Comparison of ENCODE assay signal across 23 cellular contexts in genomic region chr1:93025572-93025971, GRCh38. TPM values are rescaled to one million over a fixed set of nuclear protein-coding genes. Genes with fewer than 3 reads are reported as not detected.
DNase-seq lines count a peak whose midpoint lies in the region; ATAC-seq, FAIRE-seq and TF ChIP-seq lines count a peak whose summit lies in the region.
"Had no signal": no experiment of that assay in that cellular context is flagged by ENCODE, and none has a peak within 500 bp of the region (broad histone marks: within the 10 kb centered on the region; RNA-seq: fewer than 3 reads in every experiment).

No MANE protein-coding gene starts in this region.

- no peaks in the 10 kb centered on the region for H3K9me1 ChIP-seq in keratinocyte (ENCODE audit: control insufficient read depth, extremely low read depth, insufficient read depth, low read length)

- DNase-seq in NOMO-1 treated with DMSO at 0.1 percent for 48 hours (lab: John Stamatoyannopoulos, UW; ENCODE audit: unreplicated experiment) (peak; percentile 5), NOMO-1 treated with dmso at 0.1 percent for 144 hours (lab: John Stamatoyannopoulos, UW; ENCODE audit: unreplicated experiment) (no peak), amniotic epithelial cell (ENCODE audit: low read depth) (peak; percentile 74), keratinocyte (ENCODE audit: low read depth, low spot score) (no peak), NCI-H1417 (lab: John Stamatoyannopoulos, UW) (no peak), osteocyte (ENCODE audit: extremely low spot score, unreplicated experiment) (no peak)
- DNase-seq: CD8-positive, alpha-beta memory T cell; DMS79; GM23248; KG1; NCI-H1092 treated with DMSO at 0.1 percent for 48 hours; NCI-H2081; NCI-H2171; NCI-H524 treated with DMSO at 0.1 percent for 48 hours; NCI-H82; PC-9; RPMI8226; SHP77 had no signal

- H4K20me1 ChIP-seq in OCI-LY1 (ENCODE audit: insufficient read depth, low read length) (no peaks in the 10 kb centered on the region), keratinocyte (ENCODE audit: control insufficient read depth, extremely low read depth, insufficient read depth, low read length) (no peaks in the 10 kb centered on the region)

- dilution Hi-C loops in keratinocyte (cut with MboI; ENCODE audit: extremely low pct_ligation_motif_present, low sequenced_read_pairs) = no loop called here

- H3K27me3 ChIP-seq in OCI-LY1 (ENCODE audit: insufficient read depth, low read length) = no peaks in the 10 kb centered on the region
- no peaks in the 10 kb centered on the region for H3K27me3 ChIP-seq in keratinocyte (ENCODE audit: control insufficient read depth, extremely low read depth, insufficient read depth, low read length)

- TF ChIP-seq CTCF in OCI-LY1 (IDR thresholded peaks at IDR 0.05; ENCODE audit: low read length) (no peak), keratinocyte (optimal IDR thresholded peaks at IDR 0.05 in 1 of 3, IDR thresholded peaks at IDR 0.05 in 1 of 3, conservative IDR thresholded peaks at IDR 0.05 in 1 of 3; ENCODE audit: extremely low read depth in 1 of 3, insufficient read depth in 2 of 3, low read length in 3 of 3) (no peak), osteocyte (IDR thresholded peaks at IDR 0.05) (no peak)

- H3K27me3 Mint-ChIP-seq in osteocyte (ENCODE audit: unreplicated experiment) = peaks cover 67% of the 10 kb centered on the region

- no peak overlapping the region for H3K27ac Mint-ChIP-seq in osteocyte (ENCODE audit: unreplicated experiment)

- no peaks in the 10 kb centered on the region for H3K36me3 ChIP-seq in OCI-LY1 (ENCODE audit: insufficient read depth, low read length)
- H3K36me3 ChIP-seq in keratinocyte (ENCODE audit: control insufficient read depth in 2 of 2, extremely low read depth in 1 of 2, insufficient read depth in 2 of 2, low read length in 2 of 2) = no peaks in the 10 kb centered on the region
- H3K36me3 ChIP-seq: HAP-1 had no signal

- H3K4me3 Mint-ChIP-seq in osteocyte (ENCODE audit: unreplicated experiment) = no peak overlapping the region
- H3K4me3 Mint-ChIP-seq: CD8-positive, alpha-beta memory T cell had no signal

- H3K27ac ChIP-seq in OCI-LY1 (ENCODE audit: low read depth, low read length, poor library complexity, severe bottlenecking) (peak overlapping the region; percentile 98), keratinocyte (ENCODE audit: control insufficient read depth, insufficient read depth, low read length) (no peak overlapping the region)
- H3K27ac ChIP-seq: 22Rv1, C4-2B, GM23248, PC-9 had no signal

- H3K9me2 ChIP-seq in OCI-LY1 (ENCODE audit: low read depth, low read length) = no peaks in the 10 kb centered on the region

- no peak overlapping the region for H3K4me3 ChIP-seq in OCI-LY1 (ENCODE audit: low read depth, low read length, poor library complexity, severe bottlenecking)
- no peak overlapping the region for H3K4me3 ChIP-seq in keratinocyte (ENCODE audit: control insufficient read depth in 2 of 3, extremely low read depth in 1 of 3, insufficient read depth in 2 of 3, low read depth in 1 of 3, low read length in 3 of 3)
- H3K4me3 ChIP-seq: GM23248, HAP-1, PC-9 had no signal

- H2AFZ ChIP-seq in OCI-LY1 (ENCODE audit: low read length) (no peak overlapping the region), keratinocyte (ENCODE audit: control insufficient read depth, low read length) (no peak overlapping the region)
- H2AFZ ChIP-seq: GM23248, PC-9 had no signal

- H3K4me1 ChIP-seq in OCI-LY1 (ENCODE audit: insufficient read depth, low read length, severe bottlenecking) (peaks cover 94% of the 10 kb centered on the region), keratinocyte (ENCODE audit: control insufficient read depth, extremely low read depth, insufficient read depth, low read length) (no peaks in the 10 kb centered on the region)
- H3K4me1 ChIP-seq: HAP-1 had no signal

- H3K9ac ChIP-seq in OCI-LY1 (ENCODE audit: low read length) (peak overlapping the region; percentile 43), keratinocyte (ENCODE audit: control insufficient read depth, extremely low read depth, insufficient read depth, low read length) (no peak overlapping the region)
- H3K9ac ChIP-seq: GM23248 had no signal

- ATAC-seq in HG03139 (IDR thresholded peaks at IDR 0.05; ENCODE audit: unreplicated experiment) = no peak

- H3K4me1 Mint-ChIP-seq in osteocyte (ENCODE audit: unreplicated experiment) = no peaks in the 10 kb centered on the region

- H3K4me2 ChIP-seq in OCI-LY1 (ENCODE audit: low read length) = peak overlapping the region; percentile 3
- no peak overlapping the region for H3K4me2 ChIP-seq in keratinocyte (ENCODE audit: control insufficient read depth, extremely low read depth, insufficient read depth, low read depth, low read length)
- H3K4me2 ChIP-seq: PC-9 had no signal

- H3K79me2 ChIP-seq in OCI-LY1 (ENCODE audit: insufficient read depth, low read length) = no peaks in the 10 kb centered on the region
- no peaks in the 10 kb centered on the region for H3K79me2 ChIP-seq in keratinocyte (ENCODE audit: control insufficient read depth, insufficient read depth, low read length)

- FAIRE-seq in keratinocyte (lab: Jason Lieb, UNC) = peak; percentile 17

- H3F3A ChIP-seq in OCI-LY1 (ENCODE audit: insufficient read depth, low read length) = peaks cover 13% of the 10 kb centered on the region

- H3K9me3 Mint-ChIP-seq in osteocyte (ENCODE audit: unreplicated experiment) = no peaks in the 10 kb centered on the region
- H3K9me3 Mint-ChIP-seq: CD8-positive, alpha-beta memory T cell had no signal

- H3K9me3 ChIP-seq in OCI-LY1 (ENCODE audit: low read length) (no peaks in the 10 kb centered on the region), keratinocyte (ENCODE audit: control insufficient read depth, low read depth, low read length) (no peaks in the 10 kb centered on the region)
- H3K9me3 ChIP-seq: HAP-1 had no signal

- H3K36me3 Mint-ChIP-seq in osteocyte (ENCODE audit: unreplicated experiment) = no peaks in the 10 kb centered on the region
- H3K36me3 Mint-ChIP-seq: CD8-positive, alpha-beta memory T cell had no signal

RNA-seq across cellular contexts. Expression of gene MTF2, which starts 53.5 kb away (rescaled TPM):
- polyA plus RNA-seq in keratinocyte = 15.9 to 24.8 TPM (median 19.6 TPM) in 3 replicates
- 53.2 TPM for polyA plus RNA-seq in keratinocyte (2011; ENCODE audit: low read depth)
- polyA plus RNA-seq in keratinocyte (2011; cell fraction: cytosol; rRNA removed) = 9.8 and 16.7 TPM in 2 replicates
- 20.5 and 23.1 TPM in 2 replicates for polyA plus RNA-seq in keratinocyte (2011; cell fraction: nucleus; rRNA removed)
- polyA plus RNA-seq in keratinocyte (2012; ENCODE audit: low replicate concordance) = 11.8 and 14.2 TPM in 2 replicates
- polyA minus RNA-seq in keratinocyte = 12.2 to 47.2 TPM (median 35.3 TPM) in 3 replicates
- polyA minus RNA-seq in keratinocyte (2011; cell fraction: cytosol; rRNA and poly(A)+ RNA removed) = 15.5 TPM
- 29.3 and 47.3 TPM in 2 replicates for polyA minus RNA-seq in keratinocyte (2011; cell fraction: nucleus; rRNA and poly(A)+ RNA removed)
- 24.9 and 26.2 TPM in 2 replicates for total RNA-seq in osteocyte

Comparison
In these comparisons a context has a peak if more than half of its experiments do, and no peak if none do; other contexts are left out.
1. DNase-seq: peak in NOMO-1 treated with DMSO at 0.1 percent for 48 hours (single experiment) and amniotic epithelial cell (single experiment); none in NOMO-1 treated with dmso at 0.1 percent for 144 hours (single experiment), keratinocyte (single experiment), NCI-H1417 (0 of 3) and osteocyte (single experiment).